In genomic region chr19:5806905-5807304, GRCh38 we compare ENCODE assay signal across 3 cellular contexts.
TF ChIP-seq lines count a peak whose summit lies in the region.

No MANE protein-coding gene starts in this region.

TF ChIP-seq in SK-N-SH treated with all-trans-retinoic acid at 6 μM for 48 hours, 23 proteins besides CTCF, POLR2A, EP300 and RAD21:
- no peak for TF ChIP-seq GLIS3 (CRISPR knock-in tag; IDR thresholded peaks at IDR 0.05)
- peak; percentile 98 for TF ChIP-seq ZFP3 (CRISPR knock-in tag; IDR thresholded peaks at IDR 0.05)
- no peak for TF ChIP-seq PPARA (CRISPR knock-in tag; IDR thresholded peaks at IDR 0.05; ENCODE audit: borderline replicate concordance)
- no peak for TF ChIP-seq BACH2 (CRISPR knock-in tag; IDR thresholded peaks at IDR 0.05; ENCODE audit: borderline replicate concordance)
- no peak for TF ChIP-seq PATZ1 (CRISPR knock-in tag; IDR thresholded peaks at IDR 0.05; ENCODE audit: borderline replicate concordance)
TF ChIP-seq in SK-N-SH treated with all-trans-retinoic acid at 6 μM for 48 hours: peak in this region for 1.

TF ChIP-seq in SK-N-SH, 30 proteins besides CTCF, POLR2A, EP300 and RAD21:
- no peak for TF ChIP-seq MAX (IDR thresholded peaks at IDR 0.05; ENCODE audit: low read depth)
- TF ChIP-seq PBX3 (IDR thresholded peaks at IDR 0.05): no peak
- TF ChIP-seq MXI1 (IDR thresholded peaks at IDR 0.05; ENCODE audit: low read depth, low read length): no peak
- no peak for TF ChIP-seq GABPA (IDR thresholded peaks at IDR 0.05; ENCODE audit: low read depth)
- no peak for TF ChIP-seq POLR2AphosphoS5 (IDR thresholded peaks at IDR 0.05; ENCODE audit: low read depth, low read length)
- no peak for TF ChIP-seq IRF3 (IDR thresholded peaks at IDR 0.05; ENCODE audit: low read depth, low read length)
- TF ChIP-seq NRF1 (IDR thresholded peaks at IDR 0.05; ENCODE audit: low read depth, low read length): no peak
- TF ChIP-seq RCOR1 (IDR thresholded peaks at IDR 0.05; ENCODE audit: low read length): no peak
- no peak for TF ChIP-seq RXRA (IDR thresholded peaks at IDR 0.05; ENCODE audit: borderline replicate concordance, low read depth)
- no peak for TF ChIP-seq USF1 (IDR thresholded peaks at IDR 0.05; ENCODE audit: borderline replicate concordance, low read depth)
- TF ChIP-seq YY1 (IDR thresholded peaks at IDR 0.05; ENCODE audit: low read depth): no peak
- TF ChIP-seq EZH2phosphoT487 (IDR thresholded peaks at IDR 0.05; ENCODE audit: borderline replicate concordance, low read depth): no peak
- TF ChIP-seq FOXM1 (IDR thresholded peaks at IDR 0.05; ENCODE audit: low read depth): no peak
- no peak for TF ChIP-seq NFIC (IDR thresholded peaks at IDR 0.05; ENCODE audit: borderline replicate concordance)
- TF ChIP-seq FOSL2 (IDR thresholded peaks at IDR 0.05; ENCODE audit: borderline replicate concordance, low read depth): no peak
- TF ChIP-seq JUND (IDR thresholded peaks at IDR 0.05): no peak

TF ChIP-seq in HEK293, 187 proteins besides CTCF, POLR2A, EP300 and RAD21:
- TF ChIP-seq ZNF747 (tag by site-specific recombination; IDR thresholded peaks at IDR 0.05): no peak
- no peak for TF ChIP-seq FEZF1 (tag by site-specific recombination; IDR thresholded peaks at IDR 0.05)
- TF ChIP-seq ZFP37 (tag by site-specific recombination; IDR thresholded peaks at IDR 0.05): no peak
- TF ChIP-seq ZNF473 (tag by site-specific recombination; IDR thresholded peaks at IDR 0.05): no peak
- no peak for TF ChIP-seq ZNF677 (tag by site-specific recombination; IDR thresholded peaks at IDR 0.05)
- no peak for TF ChIP-seq ZNF623 (tag by site-specific recombination; IDR thresholded peaks at IDR 0.05)
- TF ChIP-seq HOXC10 (CRISPR knock-in tag; IDR thresholded peaks at IDR 0.05): no peak
- peak; percentile 98 for TF ChIP-seq ZFP3 (tag by site-specific recombination; IDR thresholded peaks at IDR 0.05; ENCODE audit: low read depth)
- no peak for TF ChIP-seq ZBTB49 (tag by site-specific recombination; IDR thresholded peaks at IDR 0.05; ENCODE audit: low read depth)
- TF ChIP-seq ZNF341 (tag by site-specific recombination; IDR thresholded peaks at IDR 0.05; ENCODE audit: low read depth): no peak
- 0 out of 2 replicates have a peak, but pooled peaks have one; percentile 10 for TF ChIP-seq EGR2 (tag by site-specific recombination; IDR thresholded peaks at IDR 0.05; ENCODE audit: low read depth)
- TF ChIP-seq ZNF548 (tag by site-specific recombination; IDR thresholded peaks at IDR 0.05): no peak
